18 cellular contexts compared by ENCODE assay signal in the genomic region with DNA sequence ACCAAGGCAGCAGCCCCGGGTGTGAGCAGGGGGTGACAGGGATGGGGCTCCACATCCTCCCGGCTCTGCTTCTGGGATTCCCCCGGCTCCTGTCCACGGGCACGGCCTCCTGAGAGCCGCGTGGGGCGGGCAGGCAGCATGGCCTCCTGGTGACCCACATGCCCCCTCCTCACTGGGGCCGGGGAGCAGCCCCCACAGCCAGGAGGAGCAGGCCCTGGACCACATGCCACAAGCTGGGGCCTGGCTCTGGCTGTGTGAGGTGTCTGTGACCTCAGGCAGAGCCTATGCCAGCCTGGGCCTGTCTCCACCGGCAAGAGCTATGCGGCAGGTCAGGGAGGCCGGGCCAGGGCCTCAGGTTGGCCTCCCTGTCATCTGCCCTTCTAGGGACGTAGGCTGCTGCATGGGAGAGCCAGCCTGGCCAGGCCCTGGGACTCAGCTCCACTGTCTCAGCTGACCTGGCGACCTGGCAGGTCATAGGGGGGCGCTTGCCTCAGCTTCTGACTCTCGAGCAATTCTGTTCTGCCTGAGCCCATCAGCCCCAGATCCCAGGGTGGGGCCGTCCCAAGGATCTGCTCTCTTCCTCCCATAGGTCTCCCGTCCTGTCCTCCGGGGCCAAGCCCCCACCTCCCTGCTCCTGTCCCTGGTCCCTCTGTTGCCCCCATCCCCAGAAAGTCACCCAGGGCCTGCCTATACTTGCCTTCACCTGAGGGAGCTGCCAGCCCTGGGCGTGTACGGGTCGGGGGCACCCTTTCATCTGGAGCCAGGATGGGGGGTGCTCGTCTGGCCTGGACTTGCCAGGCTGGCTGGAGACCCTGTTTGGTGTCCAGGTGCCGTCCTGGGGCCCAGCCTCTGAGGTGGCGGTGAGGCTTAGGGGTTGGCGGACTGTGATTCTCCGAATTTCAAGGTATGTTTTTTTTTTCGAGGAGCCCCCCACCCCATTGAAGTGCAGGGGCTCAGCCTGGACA. TPM values are rescaled to one million over a fixed set of nuclear protein-coding genes. Genes with fewer than 3 reads are reported as not detected.
DNase-seq lines count a peak whose midpoint lies in the region; ATAC-seq and TF ChIP-seq lines count a peak whose summit lies in the region.
"Had no signal": no experiment of that assay in that cellular context is flagged by ENCODE, and none has a peak within 500 bp of the region (broad histone marks: within the 10 kb centered on the region; RNA-seq: fewer than 3 reads in every experiment).

No MANE protein-coding gene starts in this region.

- H2AFZ ChIP-seq in trophoblast cell (ENCODE audit: insufficient read depth, low read length, poor library complexity) = peak overlapping the region; percentile 30

- H3K27me3 ChIP-seq in NT2/D1 (ENCODE audit: insufficient read depth, insufficient read length) (no peaks in the 10 kb centered on the region), trophoblast cell (ENCODE audit: insufficient read depth, low read length) (no peaks in the 10 kb centered on the region)
- H3K27me3 ChIP-seq: gastrocnemius medialis had no signal

- peak overlapping the region; percentile 64 for H3K4ac ChIP-seq in trophoblast cell (ENCODE audit: low read depth, low read length)

- no peaks in the 10 kb centered on the region for H3K4me1 Mint-ChIP-seq in activated T-cell treated with anti-CD3 and anti-CD28 coated beads, Interleukin-2, amount 50 U/mL, for 4 hours (ENCODE audit: low read depth)

- peak overlapping the region; percentile 58 for H2BK12ac ChIP-seq in trophoblast cell (ENCODE audit: low read length)

- no peaks in the 10 kb centered on the region for H3K9me3 Mint-ChIP-seq in activated T-cell treated with anti-CD3 and anti-CD28 coated beads, Interleukin-2, amount 50 U/mL, for 4 hours
- H3K9me3 Mint-ChIP-seq: activated naive CD8-positive, alpha-beta T cell treated with anti-CD3 and anti-CD28 coated beads for 36 hours had no signal

- no peak for DNase-seq in NT2/D1 (ENCODE audit: low read depth, low spot score)
- no peak for DNase-seq in trophoblast cell
- no peak for DNase-seq in NCI-H187 (lab: John Stamatoyannopoulos, UW)
- DNase-seq in activated T-cell treated with anti-CD3 and anti-CD28 coated beads, Interleukin-2, amount 50 U/mL, for 4 hours = no peak
- no peak for DNase-seq in NCI-H226
- DNase-seq: activated CD4-positive, CD25-positive, alpha-beta regulatory T cell; activated naive CD8-positive, alpha-beta T cell treated with anti-CD3 and anti-CD28 coated beads for 36 hours; gastrocnemius medialis; midbrain; NCI-H526; spleen; stimulated activated CD4-positive, alpha-beta T cell treated with anti-CD3 and anti-CD28 coated beads, Interleukin-4, amount 100 ng/mL, for 4 hours had no signal

- H2AK5ac ChIP-seq in trophoblast cell (ENCODE audit: low read length) = peak overlapping the region; percentile 96

- H4K91ac ChIP-seq in trophoblast cell (ENCODE audit: low read depth, low read length) = peak overlapping the region; percentile 92

- H3K36me3 Mint-ChIP-seq in activated T-cell treated with anti-CD3 and anti-CD28 coated beads, Interleukin-2, amount 50 U/mL, for 4 hours (ENCODE audit: insufficient read depth) = no peaks in the 10 kb centered on the region
- H3K36me3 Mint-ChIP-seq: activated naive CD8-positive, alpha-beta T cell treated with anti-CD3 and anti-CD28 coated beads for 36 hours had no signal

- peak overlapping the region; percentile 77 for H4K8ac ChIP-seq in trophoblast cell (ENCODE audit: low read depth, low read length)

- ATAC-seq in esophagus mucosa = peak; percentile 53
- no peak for ATAC-seq in activated T-cell treated with anti-CD3 and anti-CD28 coated beads, Interleukin-2, amount 50 U/mL, for 4 hours
- no peak for ATAC-seq in HG02571 (IDR thresholded peaks at IDR 0.05; ENCODE audit: unreplicated experiment)
- ATAC-seq: gastrocnemius medialis, psoas muscle had no signal

- H3K4me3 ChIP-seq in NT2/D1 (ENCODE audit: insufficient read length, low read depth) (no peak overlapping the region), trophoblast cell (ENCODE audit: low read depth, low read length) (peak overlapping the region; percentile 4)
- H3K4me3 ChIP-seq: coronary artery, gastrocnemius medialis, psoas muscle, spleen had no signal

- H3K79me1 ChIP-seq in trophoblast cell (ENCODE audit: low read length) = peaks cover 39% of the 10 kb centered on the region

- H3K9ac ChIP-seq in NT2/D1 (ENCODE audit: insufficient read length, low read depth) = peak overlapping the region; percentile 50
- H3K9ac ChIP-seq in trophoblast cell (ENCODE audit: low read length) = no peak overlapping the region

- no peak overlapping the region for H3K4me3 Mint-ChIP-seq in activated T-cell treated with anti-CD3 and anti-CD28 coated beads, Interleukin-2, amount 50 U/mL, for 4 hours
- H3K4me3 Mint-ChIP-seq: activated naive CD8-positive, alpha-beta T cell treated with anti-CD3 and anti-CD28 coated beads for 36 hours had no signal

- no peaks in the 10 kb centered on the region for H3K9me3 ChIP-seq in NT2/D1 (ENCODE audit: insufficient read depth, low read length)
- H3K9me3 ChIP-seq in trophoblast cell (ENCODE audit: insufficient read depth, low read depth, low read length) = no peaks in the 10 kb centered on the region
- H3K9me3 ChIP-seq: gastrocnemius medialis, psoas muscle, spleen had no signal

- H3K23ac ChIP-seq in trophoblast cell (ENCODE audit: low read length) = no peak overlapping the region

- peaks cover 12% of the 10 kb centered on the region for H3K79me2 ChIP-seq in trophoblast cell (ENCODE audit: control insufficient read depth, insufficient read depth, low read length, poor library complexity)

- no peak for TF ChIP-seq CTCF in C4-2B (conservative IDR thresholded peaks at IDR 0.05)

- H4K12ac ChIP-seq in trophoblast cell (ENCODE audit: low read depth, low read length) = peak overlapping the region; percentile 51

- H3K27ac ChIP-seq in C4-2B (peak overlapping the region; percentile 95), trophoblast cell (ENCODE audit: low read depth, low read length) (peak overlapping the region; percentile 62)
- H3K27ac ChIP-seq: coronary artery, gastrocnemius medialis, psoas muscle, spleen had no signal

- WGBS in trophoblast cell (ENCODE audit: extremely low coverage, insufficient coverage, insufficient read length) = no CpG with 5 or more reads among the region's 28 CpGs

- no peaks in the 10 kb centered on the region for H3K27me3 Mint-ChIP-seq in activated T-cell treated with anti-CD3 and anti-CD28 coated beads, Interleukin-2, amount 50 U/mL, for 4 hours (ENCODE audit: low read depth)
- H3K27me3 Mint-ChIP-seq: activated naive CD8-positive, alpha-beta T cell treated with anti-CD3 and anti-CD28 coated beads for 36 hours had no signal

- peak overlapping the region; percentile 57 for H2BK5ac ChIP-seq in trophoblast cell (ENCODE audit: low read depth, low read length, poor library complexity)

- peak overlapping the region; percentile 75 for H3K18ac ChIP-seq in trophoblast cell (ENCODE audit: low read length)

- peak overlapping the region; percentile 9 for H3K4me2 ChIP-seq in trophoblast cell (ENCODE audit: low read length)

- H3K36me3 ChIP-seq in NT2/D1 (ENCODE audit: insufficient read depth, insufficient read length, low read length) (peaks cover 6% of the 10 kb centered on the region), trophoblast cell (ENCODE audit: control insufficient read depth in 1 of 2, insufficient read depth in 2 of 2, low read length in 2 of 2) (no peaks in the 10 kb centered on the region)
- H3K36me3 ChIP-seq: gastrocnemius medialis had no signal

- peak overlapping the region; percentile 91 for H2BK120ac ChIP-seq in trophoblast cell (ENCODE audit: insufficient read depth, low read length, poor library complexity)

- H3K4me1 ChIP-seq in NT2/D1 (ENCODE audit: insufficient read depth, insufficient read length) (peaks cover 40% of the 10 kb centered on the region), trophoblast cell (ENCODE audit: control insufficient read depth in 1 of 2, insufficient read depth in 2 of 2, low read length in 2 of 2) (peaks cover 37% of the 10 kb centered on the region in 2 experiments)

- H3K14ac ChIP-seq in trophoblast cell (ENCODE audit: low read length) = peak overlapping the region; percentile 88

RNA-seq across cellular contexts. Expression of gene TMEM184A, which starts 3.9 kb away (rescaled TPM):
- 86.6 TPM for total RNA-seq in esophagus mucosa
- 10.0 and 10.7 TPM in 2 replicates for polyA plus RNA-seq in trophoblast cell (2013)
- under 1 TPM; 0.11 to 0.19 (median 0.15) TPM for total RNA-seq in activated T-cell treated with anti-CD3 and anti-CD28 coated beads, Interleukin-2, amount 50 U/mL, for 4 hours
- polyA plus RNA-seq: neural cell had no signal

RNA-seq across cellular contexts. Expression of gene PSMG3, which starts 9.9 kb away (rescaled TPM):
- total RNA-seq in esophagus mucosa = 39.8 TPM
- 11.7 and 12.0 TPM in 2 replicates for polyA plus RNA-seq in trophoblast cell (2013)
- 10 to 100 TPM; 75.8 to 82.5 (median 82.5) TPM for total RNA-seq in activated T-cell treated with anti-CD3 and anti-CD28 coated beads, Interleukin-2, amount 50 U/mL, for 4 hours

RNA-seq across cellular contexts. Expression of gene MAFK, which starts 29.4 kb away (rescaled TPM):
- total RNA-seq in esophagus mucosa = 12.6 TPM
- polyA plus RNA-seq in trophoblast cell (2013) = 55.4 and 60.1 TPM in 2 replicates
- 10 to 100 TPM; 77.6 to 79.5 (median 78.2) TPM for total RNA-seq in activated T-cell treated with anti-CD3 and anti-CD28 coated beads, Interleukin-2, amount 50 U/mL, for 4 hours

RNA-seq across cellular contexts. Expression of gene INTS1, which starts 55.7 kb away (rescaled TPM):
- total RNA-seq in esophagus mucosa = 50.4 TPM
- polyA plus RNA-seq in trophoblast cell (2013) = 35.4 and 39.0 TPM in 2 replicates
- total RNA-seq in activated T-cell treated with anti-CD3 and anti-CD28 coated beads, Interleukin-2, amount 50 U/mL, for 4 hours = 100 to 1,000 TPM; 110 to 126 (median 119) TPM

Comparison
In these comparisons a context has a peak if more than half of its experiments do, and no peak if none do; other contexts are left out.
1. RNA of gene TMEM184A, which starts 3.9 kb away (total RNA-seq): 86.6 TPM in esophagus mucosa (single experiment); 0.11 to 0.19 TPM in activated T-cell treated with anti-CD3 and anti-CD28 coated beads, Interleukin-2, amount 50 U/mL, for 4 hours; every median in the first group is over 10 times any median in the second.